Comparison of ENCODE assay signal across 8 cellular contexts in genomic region chr18:12391487-12392136, GRCh38. TPM values are rescaled to one million over a fixed set of nuclear protein-coding genes. Genes with fewer than 3 reads are reported as not detected.
DNase-seq lines count a peak whose midpoint lies in the region; ATAC-seq and TF ChIP-seq lines count a peak whose summit lies in the region.

No MANE protein-coding gene starts in this region.

- no peak overlapping the region for H2BK5ac ChIP-seq in IMR-90 (ENCODE audit: low read depth, low read length, poor library complexity, severe bottlenecking)

- no peak overlapping the region for H3K14ac ChIP-seq in IMR-90 (replicated peaks; ENCODE audit: low read depth, low read length)

- H3K4me1 ChIP-seq in IMR-90 (ENCODE audit: control insufficient read depth, insufficient read depth, low read length): no peaks in the 10 kb centered on the region
- peaks cover 5% of the 10 kb centered on the region; the same call in 1 of the 2 replicates for H3K4me1 ChIP-seq in SJSA1 (replicated peaks)

- H2BK20ac ChIP-seq in IMR-90 (ENCODE audit: low read depth, low read length): no peak overlapping the region

- no peak overlapping the region for H3K4me2 ChIP-seq in IMR-90 (ENCODE audit: low read depth, low read length)

- no peak overlapping the region for H2AK5ac ChIP-seq in IMR-90 (ENCODE audit: low read depth, low read length)

- 0 out of 4 replicates have a peak overlapping the region, but pooled peaks of 1 of the 2 experiments have one; percentile 24 for H4K8ac ChIP-seq in IMR-90 (ENCODE audit: low read depth in 2 of 2, low read length in 2 of 2)

- no peak overlapping the region for H3K18ac ChIP-seq in IMR-90 (ENCODE audit: low read depth, low read length)

- no peak overlapping the region for H3K23ac ChIP-seq in IMR-90 (ENCODE audit: low read depth, low read length)

- no peak overlapping the region for H2BK120ac ChIP-seq in IMR-90 (ENCODE audit: low read depth, low read length)

- 0 out of 2 replicates have a peak, but pooled peaks cover 3% of the 10 kb centered on the region for H3K27me3 ChIP-seq in IMR-90 (ENCODE audit: control insufficient read depth, insufficient read depth, low read length)
- no peaks in the 10 kb centered on the region for H3K27me3 ChIP-seq in SJSA1 (replicated peaks)

- no TSS peak for BruUV-seq in IMR-90 (replicated peaks; lab: Mats Ljungman, UMichigan)

- no peak overlapping the region for H2AK9ac ChIP-seq in IMR-90 (replicated peaks; ENCODE audit: low read depth, low read length, poor library complexity)

- WGBS in IMR-90 (ENCODE audit: extremely low coverage in 2 of 2, insufficient read length in 1 of 2), 2 experiments: no CpG with 5 or more reads among the region's 9 CpGs

- H3K4ac ChIP-seq in IMR-90 (ENCODE audit: low read depth, low read length): no peak overlapping the region

- TF ChIP-seq CTCF in AG09319 (IDR thresholded peaks at IDR 0.05; ENCODE audit: low read depth, low read length): peak; percentile 99
- peak; percentile 96 for TF ChIP-seq CTCF in IMR-90 (conservative IDR thresholded peaks at IDR 0.05; ENCODE audit: low read depth, low read length)

- H2AFZ ChIP-seq in IMR-90 (replicated peaks; ENCODE audit: low read length, poor library complexity): no peak overlapping the region

- H3K9ac ChIP-seq in IMR-90 (ENCODE audit: low read depth, low read length): no peak overlapping the region

- peak; percentile 51; the same call in 1 of the 2 replicates for TF ChIP-seq POLR2A in IMR-90 (IDR thresholded peaks at IDR 0.05; ENCODE audit: low read depth, low read length)

- peak; percentile 98 for TF ChIP-seq RAD21 in IMR-90 (IDR thresholded peaks at IDR 0.05; ENCODE audit: low read length)

- no peaks in the 10 kb centered on the region for H4K20me1 ChIP-seq in IMR-90 (ENCODE audit: insufficient read depth, low read length)

- H3K4me3 ChIP-seq in IMR-90 (ENCODE audit: insufficient read depth, low read depth, low read length) (no peak overlapping the region), SJSA1 (no peak overlapping the region)

- CTCF ChIA-PET in IMR-90 (lab: Yijun Ruan, JAX): interaction anchor here (0.5 to 2.0 kb wide), 16 partner anchors 9 to 1644 kb away, joined by 3 to 14 read pairs (median 4); no protein-coding TSS in a partner anchor

- DNase-seq in AG09319 (ENCODE audit: extremely low read depth, low read depth) (peak; percentile 34), IMR-90 (peak; percentile 75), SJSA1 (ENCODE audit: low read depth in 1 of 2, low spot score in 2 of 2) (peak; percentile 56 to 63), amygdala (lab: John Stamatoyannopoulos, UW) (peak in 43 of 56 donors; percentile 7 to 75 (median 35)), left cardiac atrium (peak; percentile 56), putamen (ENCODE audit: low spot score) (peak; percentile 69)

- no peaks in the 10 kb centered on the region for H3K9me3 ChIP-seq in IMR-90 (ENCODE audit: control insufficient read depth, insufficient read depth, low read length)
- H3K9me3 ChIP-seq in SJSA1 (replicated peaks): no peaks in the 10 kb centered on the region

- no peak overlapping the region for H2BK15ac ChIP-seq in IMR-90 (ENCODE audit: low read depth, low read length)

- no peaks in the 10 kb centered on the region for H3K9me1 ChIP-seq in IMR-90 (ENCODE audit: insufficient read depth, low read length)

- no peak overlapping the region for H3K27ac ChIP-seq in IMR-90 (ENCODE audit: insufficient read depth, low read length)
- H3K27ac ChIP-seq in SJSA1: no peak overlapping the region

- H3K79me1 ChIP-seq in IMR-90 (ENCODE audit: low read depth in 1 of 2, low read length in 2 of 2): no peaks in the 10 kb centered on the region

- ATAC-seq in GM18517 (IDR thresholded peaks at IDR 0.05; ENCODE audit: unreplicated experiment) (peak; percentile 66), IMR-90 (ENCODE audit: low read depth) (peak; percentile 99), left cardiac atrium (peak; percentile 94 to 96), HG03342 (IDR thresholded peaks at IDR 0.05; ENCODE audit: unreplicated experiment) (no peak)

- dilution Hi-C loops in IMR-90 (cut with HindIII; ENCODE audit: low sequenced_read_pairs, unreplicated experiment): no loop called here

- in situ Hi-C loops in IMR-90 (cut with MboI; ENCODE audit: low sequenced_read_pairs): loop anchor here (5.0 kb wide), 1 partner anchor 276 kb away; no protein-coding TSS in a partner anchor

- no peak overlapping the region for H4K5ac ChIP-seq in IMR-90 (ENCODE audit: low read depth, low read length)

- POLR2A ChIA-PET in IMR-90 (lab: Charles Lee; ENCODE audit: unreplicated experiment): no interaction called here

- H3K56ac ChIP-seq in IMR-90 (ENCODE audit: extremely low read depth, insufficient read depth, low read length): no peak overlapping the region

- intact Hi-C loops in IMR-90 (cut with micrococcal nuclease) (loop anchor here (1.0 to 5.0 kb wide), 4 partner anchors 141 to 543 kb away; partner anchors contain the start of gene CEP76), left cardiac atrium (cut with DNase I) (loop anchor here (2.0 to 10.0 kb wide), 3 partner anchors 267 to 543 kb away; partner anchors contain the start of gene SPIRE1 (in 1 of the 2))

- H4K91ac ChIP-seq in IMR-90 (ENCODE audit: insufficient read depth, low read depth, low read length): no peak overlapping the region

- H3K36me3 ChIP-seq in IMR-90 (ENCODE audit: control insufficient read depth, insufficient read depth, low read length) (no peaks in the 10 kb centered on the region), SJSA1 (no peaks in the 10 kb centered on the region)

TF ChIP-seq in IMR-90, 13 proteins besides CTCF, POLR2A, EP300 and RAD21:
- TF ChIP-seq SMC3 (IDR thresholded peaks at IDR 0.05; ENCODE audit: low read depth, low read length) (peak; percentile 99), CEBPB (IDR thresholded peaks at IDR 0.05; ENCODE audit: low read depth, low read length) (no peak)

RNA-seq across cellular contexts. Expression of gene AFG3L2, which starts 14.6 kb away (rescaled TPM):
- total RNA-seq in IMR-90 (2012; rRNA removed): 37.6 and 65.5 TPM in 2 replicates
- polyA plus RNA-seq in IMR-90 (2012; rRNA removed): 24.8 and 26.9 TPM in 2 replicates
- polyA plus RNA-seq in IMR-90 (2012; cell fraction: cytosol; rRNA removed): 8.9 and 15.8 TPM in 2 replicates
- polyA plus RNA-seq in IMR-90 (2012; cell fraction: nucleus; rRNA removed; ENCODE audit: low replicate concordance): 8.0 and 24.0 TPM in 2 replicates
- 65.9 and 68.5 TPM in 2 replicates for total RNA-seq in SJSA1 (2014; rRNA removed; shearing (Covaris generic))
- 10 to 100 TPM; 62.5 to 92.2 TPM for total RNA-seq in left cardiac atrium

RNA-seq across cellular contexts. Expression of gene PRELID3A, which starts 16.1 kb away (rescaled TPM):
- total RNA-seq in IMR-90 (2012; rRNA removed) (1.8 and 2.2 TPM in 2 replicates), left cardiac atrium (1 to 10 TPM; 1.7 to 2.2 TPM)
- polyA plus RNA-seq in IMR-90 (2012; rRNA removed): 10.1 and 11.1 TPM in 2 replicates
- 3.7 and 4.4 TPM in 2 replicates for polyA plus RNA-seq in IMR-90 (2012; cell fraction: cytosol; rRNA removed)
- polyA plus RNA-seq in IMR-90 (2012; cell fraction: nucleus; rRNA removed; ENCODE audit: low replicate concordance): 42.2 and 105 TPM in 2 replicates
- 7.7 and 8.7 TPM in 2 replicates for total RNA-seq in SJSA1 (2014; rRNA removed; shearing (Covaris generic))
